In the genomic region with DNA sequence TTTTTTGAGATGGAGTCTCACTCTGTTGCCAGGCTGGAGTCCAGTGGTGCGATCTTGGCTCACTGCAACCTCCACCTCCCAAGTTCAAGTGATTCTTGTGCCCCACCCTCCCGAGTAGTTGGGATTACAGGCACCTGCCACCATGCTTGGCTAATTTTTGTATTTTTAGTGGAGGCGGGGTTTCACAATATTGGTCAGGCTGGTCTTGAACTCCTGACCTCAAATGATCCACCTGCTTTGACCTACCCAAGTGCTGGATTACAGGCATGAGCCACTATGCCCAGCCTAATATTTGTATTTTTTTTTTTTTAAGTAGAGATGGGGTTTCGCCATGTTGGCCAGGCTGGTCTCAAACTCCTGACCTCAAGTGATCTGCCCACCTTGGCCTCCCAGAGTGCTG, we compare ENCODE assay signal across 16 cellular contexts. TPM values are rescaled to one million over a fixed set of nuclear protein-coding genes. Genes with fewer than 3 reads are reported as not detected.
"Had no signal": no experiment of that assay in that cellular context is flagged by ENCODE, and none has a peak within 500 bp of the region (broad histone marks: within the 10 kb centered on the region; RNA-seq: fewer than 3 reads in every experiment).

No MANE protein-coding gene starts in this region.

RNA-seq across cellular contexts. Expression of a gene that starts 15.0 kb away (rescaled TPM):
- total RNA-seq: activated naive CD4-positive, alpha-beta T cell treated with anti-CD3 and anti-CD28 coated beads for 36 hours; activated naive CD4-positive, alpha-beta T cell treated with anti-CD3 and anti-CD28 coated beads, Interleukin-2, amount 50 U/mL, for 72 hours; activated naive CD8-positive, alpha-beta T cell treated with anti-CD3 and anti-CD28 coated beads for 36 hours; activated naive CD8-positive, alpha-beta T cell treated with anti-CD3 and anti-CD28 coated beads, Interleukin-2, amount 10 ng/mL, durations not matched to agents 7 days and 5 days; activated T-cell treated with anti-CD3 and anti-CD28 coated beads, Interleukin-2, amount 50 U/mL, for 4 hours; activated T-helper 17 cell treated with anti-CD3 and anti-CD28 coated beads, Interleukin-2, amount 50 U/mL, for 72 hours; activated T-helper 2 cell treated with anti-CD3 and anti-CD28 coated beads, Interferon-gamma antibody, Interleukin-2, Interleukin-4, amounts not matched to agents 10 μg/mL and 5 μg/mL and 100 μg/mL, durations not matched to agents 14 hours and 24 hours and 36 hours; ascending aorta; astrocyte had no signal

RNA-seq across cellular contexts. Expression of a gene that starts 38.6 kb away (rescaled TPM):
- total RNA-seq: activated naive CD4-positive, alpha-beta T cell treated with anti-CD3 and anti-CD28 coated beads for 36 hours; activated naive CD4-positive, alpha-beta T cell treated with anti-CD3 and anti-CD28 coated beads, Interleukin-2, amount 50 U/mL, for 72 hours; activated naive CD8-positive, alpha-beta T cell treated with anti-CD3 and anti-CD28 coated beads for 36 hours; activated naive CD8-positive, alpha-beta T cell treated with anti-CD3 and anti-CD28 coated beads, Interleukin-2, amount 10 ng/mL, durations not matched to agents 7 days and 5 days; activated T-cell treated with anti-CD3 and anti-CD28 coated beads, Interleukin-2, amount 50 U/mL, for 4 hours; activated T-cell treated with anti-CD3 and anti-CD28 coated beads, Interleukin-2, amount 50 U/mL, for 72 hours; activated T-helper 1 cell treated with anti-CD3 and anti-CD28 coated beads, Interleukin-12 subunit alpha, Interleukin-12 subunit beta, Interleukin-2, Interleukin-4 antibody, amounts not matched to agents 30 ng/mL and 10 ng/mL and 1 ng/mL, durations not matched to agents 14 hours and 24 hours and 36 hours; activated T-helper 17 cell treated with anti-CD3 and anti-CD28 coated beads, Interleukin-2, amount 50 U/mL, for 72 hours; activated T-helper 2 cell treated with anti-CD3 and anti-CD28 coated beads, Interferon-gamma antibody, Interleukin-2, Interleukin-4, amounts not matched to agents 10 μg/mL and 5 μg/mL and 100 μg/mL, durations not matched to agents 14 hours and 24 hours and 36 hours; adrenal gland; aorta; ascending aorta; astrocyte; body of pancreas; bronchial epithelial cell; cardiac septum had no signal
- polyA plus RNA-seq: aorta had no signal
